ENCODE assay signal across 5 cellular contexts in genomic region chr10:68464729-68465128, GRCh38. TPM values are rescaled to one million over a fixed set of nuclear protein-coding genes. Genes with fewer than 3 reads are reported as not detected.
DNase-seq lines count a peak whose midpoint lies in the region; ATAC-seq, FAIRE-seq and TF ChIP-seq lines count a peak whose summit lies in the region.
"Not testable (repeated sequence)": the region's sequence is repeated elsewhere in the genome, so short reads cannot be mapped to it uniquely, and the experiment has no call there.

No MANE protein-coding gene starts in this region.

- not testable (repeated sequence) for H4K20me1 ChIP-seq in K562 (replicated peaks; ENCODE audit: control insufficient read depth, insufficient read depth, low read length); HepG2 (ENCODE audit: insufficient read depth, low read length)

- H3K9ac ChIP-seq in K562 (ENCODE audit: insufficient read depth in 1 of 2, low read depth in 2 of 2, low read length in 2 of 2); HepG2 (ENCODE audit: insufficient read depth, low read depth, low read length): not testable (repeated sequence)

- H3K27me3 Mint-ChIP-seq in WTC11 (ENCODE audit: low read depth): not testable (repeated sequence)

- H3K79me2 ChIP-seq in K562 (ENCODE audit: control insufficient read depth, insufficient read depth, low read length): peaks cover 28% of the 10 kb centered on the region
- not testable (repeated sequence) for H3K79me2 ChIP-seq in HepG2 (ENCODE audit: insufficient read depth, low read length)

- H3K9me3 Mint-ChIP-seq in WTC11: not testable (repeated sequence)

- CTCF ChIA-PET in HEK293 (lab: Yijun Ruan, JAX): interaction anchor here (0.7 kb wide), 1 partner anchor 1335 kb away, joined by 3 read pairs; no protein-coding TSS in a partner anchor
- CTCF ChIA-PET in HEK293T (lab: Yijun Ruan, JAX); WTC11 (lab: Charles Lee); K562 (lab: Yijun Ruan, JAX; ENCODE audit: low intra/inter-chr PET ratio); HepG2 (lab: Yijun Ruan, JAX; ENCODE audit: low intra/inter-chr PET ratio, low total read pairs): not testable (repeated sequence)

- not testable (repeated sequence) for TF ChIP-seq EP300 in K562 (IDR thresholded peaks at IDR 0.05; ENCODE audit: low read length); HepG2 (IDR thresholded peaks at IDR 0.05; ENCODE audit: low read depth in 2 of 2, low read length in 2 of 2); HepG2 (CRISPR knock-in tag; IDR thresholded peaks at IDR 0.05; ENCODE audit: borderline replicate concordance)

- not testable (repeated sequence) for H3K27ac Mint-ChIP-seq in WTC11

- not testable (repeated sequence) for H3K27me3 ChIP-seq in K562 (ENCODE audit: control insufficient read depth in 2 of 2, insufficient read depth in 2 of 2, low read length in 2 of 2); HepG2 (ENCODE audit: control insufficient read depth in 1 of 2, insufficient read depth in 2 of 2, low read length in 2 of 2)

- not testable (repeated sequence) for H3K4me1 ChIP-seq in HEK293 (ENCODE audit: control insufficient read depth, insufficient read depth, low read length); K562 (replicated peaks in 1 of 2; ENCODE audit: control insufficient read depth in 2 of 2, insufficient read depth in 2 of 2, low read length in 2 of 2); HepG2 (ENCODE audit: insufficient read depth, low read length)

- WGBS in K562 (ENCODE audit: insufficient coverage, low coverage, missing lambda C conversion rate): 71% methylated on average over 2 of the region's 4 CpGs
- 92% methylated on average over 4 of the region's 4 CpGs for WGBS in HepG2 (ENCODE audit: low lambda C conversion rate)

- TF ChIP-seq POLR2A in K562 (conservative IDR thresholded peaks at IDR 0.05); HepG2 (IDR thresholded peaks at IDR 0.05; ENCODE audit: insufficient read depth in 1 of 2, low read depth in 2 of 2, low read length in 2 of 2): not testable (repeated sequence)

- H3K4me3 Mint-ChIP-seq in WTC11: not testable (repeated sequence)

- not testable (repeated sequence) for TF ChIP-seq CTCF in HEK293 (tag by site-specific recombination; IDR thresholded peaks at IDR 0.05); WTC11 (IDR thresholded peaks at IDR 0.05); K562 (IDR thresholded peaks at IDR 0.05 in 2 of 3, conservative IDR thresholded peaks at IDR 0.05 in 1 of 3; ENCODE audit: insufficient read depth in 2 of 3, low read depth in 1 of 3, low read length in 3 of 3); HepG2 (CRISPR knock-in tag; IDR thresholded peaks at IDR 0.05)

- peaks cover 76% of the 10 kb centered on the region for H3K36me3 Mint-ChIP-seq in WTC11

- not testable (repeated sequence) for TF ChIP-seq RAD21 in K562 (CRISPR knock-in tag; conservative IDR thresholded peaks at IDR 0.05 in 1 of 2, IDR thresholded peaks at IDR 0.05 in 1 of 2); HepG2 (CRISPR knock-in tag; IDR thresholded peaks at IDR 0.05)

- H3K4me1 Mint-ChIP-seq in WTC11: not testable (repeated sequence)

- intact Hi-C loops in K562 (cut with micrococcal nuclease); HepG2 (cut with micrococcal nuclease; ENCODE audit: unreplicated experiment): not testable (repeated sequence)

- not testable (repeated sequence) for H3K9me1 ChIP-seq in K562 (ENCODE audit: control insufficient read depth, insufficient read depth, low read length)

- H3K4me2 ChIP-seq in K562 (ENCODE audit: insufficient read depth, low read length); HepG2 (ENCODE audit: low read depth, low read length): not testable (repeated sequence)

- peaks cover 61 to 83% of the 10 kb centered on the region in 2 experiments for H3K36me3 ChIP-seq in HEK293 (ENCODE audit: control insufficient read depth in 2 of 2, insufficient read depth in 1 of 2, low read length in 2 of 2)
- peaks cover 89% of the 10 kb centered on the region for H3K36me3 ChIP-seq in K562 (ENCODE audit: control insufficient read depth, insufficient read depth, low read length)
- H3K36me3 ChIP-seq in HepG2 (replicated peaks in 1 of 2; ENCODE audit: control insufficient read depth in 1 of 2, insufficient read depth in 2 of 2, low read length in 2 of 2): peaks cover 2 to 38% of the 10 kb centered on the region in 2 experiments; a peak in 3 of 5 replicates

- DNase-seq in HEK293T (ENCODE audit: extremely low spot score); WTC11 (ENCODE audit: low spot score); K562 (ENCODE audit: extremely low read depth in 1 of 4, low spot score in 3 of 4); HepG2 (ENCODE audit: low spot score): not testable (repeated sequence)

- H3K9me3 ChIP-seq in HEK293 (ENCODE audit: control insufficient read depth, insufficient read depth, low read depth, low read length); K562 (replicated peaks; ENCODE audit: control insufficient read depth, insufficient read depth, low read depth, low read length); HepG2 (ENCODE audit: low read length): not testable (repeated sequence)

- in situ Hi-C loops in K562 (cut with MboI); HepG2 (cut with HindIII; ENCODE audit: extremely low pct_ligation_motif_present, low pct_unique_long_range_greater_than_20kb): not testable (repeated sequence)

- not testable (repeated sequence) for H3K4me3 ChIP-seq in HEK293 (ENCODE audit: low read depth, low read length); K562; HepG2 (replicated peaks in 1 of 3; ENCODE audit: insufficient read depth in 1 of 3, low read depth in 2 of 3, low read length in 3 of 3)

- H2AFZ ChIP-seq in K562 (ENCODE audit: low read depth, low read length); HepG2 (ENCODE audit: low read length): not testable (repeated sequence)

- not testable (repeated sequence) for FAIRE-seq in K562 (lab: Jason Lieb, UNC); HepG2 (lab: Jason Lieb, UNC)

- not testable (repeated sequence) for ATAC-seq in WTC11, K562, HepG2

- POLR2A ChIA-PET in HEK293 (lab: Yijun Ruan, JAX) (interaction anchor here (0.6 kb wide), 1 partner anchor 972 kb away, joined by 3 read pairs; no protein-coding TSS in a partner anchor), K562 (lab: Yijun Ruan, JAX) (interaction anchor here (1.2 kb wide), 1 partner anchor 12 kb away, joined by 3 read pairs; no protein-coding TSS in a partner anchor)
- POLR2A ChIA-PET in HEK293T (lab: Yijun Ruan, JAX); WTC11 (lab: Charles Lee); HepG2 (lab: Yijun Ruan, JAX): not testable (repeated sequence)

- not testable (repeated sequence) for BruUV-seq in K562 (replicated peaks; lab: Mats Ljungman, UMichigan); HepG2 (replicated peaks; lab: Mats Ljungman, UMichigan)

- not testable (repeated sequence) for H3K27ac ChIP-seq in HEK293 (ENCODE audit: extremely low read depth, low read depth, low read length); K562 (ENCODE audit: extremely low read depth, low read depth, low read length); HepG2 (ENCODE audit: extremely low read length, insufficient read depth, low read length)

RNA-seq across cellular contexts. Expression of gene DNA2, which starts 7.0 kb away (rescaled TPM):
- total RNA-seq in WTC11 (2021) (39.3 to 46.3 TPM (median 43.0 TPM) in 3 replicates), K562 (2014; rRNA removed) (24.6 and 35.1 TPM in 2 replicates), K562 (2014; rRNA removed; fragmentation: Illumina TruSeq; extraction: Trizol) (51.4 and 59.2 TPM in 2 replicates), K562 (2015; rRNA removed; fragmentation: Illumina TruSeq; extraction: Trizol) (47.4 and 50.5 TPM in 2 replicates), K562 (2021) (45.8 and 47.7 TPM in 2 replicates), HepG2 (2016; rRNA removed; fragmentation: Illumina TruSeq; extraction: Trizol) (27.3 and 34.6 TPM in 2 replicates)
- 50.5 and 236 TPM in 2 replicates for total RNA-seq in K562 (2011; cell fraction: chromatin; rRNA removed; ENCODE audit: low replicate concordance)
- 26.7 and 32.4 TPM in 2 replicates for total RNA-seq in K562 (2011; cell fraction: nucleolus; rRNA removed)
- total RNA-seq in K562 (2011; cell fraction: nucleoplasm; rRNA removed): 64.3 and 73.3 TPM in 2 replicates
- polyA plus RNA-seq in K562 (2011; rRNA removed) (31.8 and 43.5 TPM in 2 replicates), K562 (2014; fragmentation: Illumina TruSeq; extraction: Trizol) (38.3 and 40.8 TPM in 2 replicates), K562 (2014; fragmentation: Nextera tagmentation; extraction: Ambion mirVana) (10 to 100 TPM; 24.7 to 32.7 TPM), K562 (2014; rRNA removed) (31.4 and 35.1 TPM in 2 replicates), HepG2 (2011; rRNA removed) (3.3 and 4.8 TPM in 2 replicates)
- 4.9 and 16.6 TPM in 2 replicates for polyA plus RNA-seq in K562 (2011; cell fraction: cytosol; rRNA removed)
- polyA plus RNA-seq in K562 (2011; cell fraction: nucleus; rRNA removed): 22.2 and 33.6 TPM in 2 replicates
- polyA plus RNA-seq in K562 (2012): 20.1 and 20.6 TPM in 2 replicates
- polyA minus RNA-seq in K562 (2011; rRNA and poly(A)+ RNA removed): 57.9 and 74.1 TPM in 2 replicates
- polyA minus RNA-seq in K562 (2011; cell fraction: cytosol; rRNA and poly(A)+ RNA removed): 21.9 and 24.0 TPM in 2 replicates
- 18.6 and 35.5 TPM in 2 replicates for polyA minus RNA-seq in K562 (2011; cell fraction: nucleus; rRNA and poly(A)+ RNA removed)
- total RNA-seq in HepG2 (2016; cell fraction: cytosol; rRNA removed; fragmentation: Illumina TruSeq; extraction: Trizol; ENCODE audit: low read depth): 48.8 and 50.9 TPM in 2 replicates
- total RNA-seq in HepG2 (2016; cell fraction: insoluble cytoplasmic fraction; rRNA removed; fragmentation: Illumina TruSeq; extraction: Trizol): 24.8 and 29.9 TPM in 2 replicates
- 23.3 and 30.7 TPM in 2 replicates for total RNA-seq in HepG2 (2016; cell fraction: membrane; rRNA removed; fragmentation: Illumina TruSeq; extraction: Trizol)
- total RNA-seq in HepG2 (2016; cell fraction: nucleus; rRNA removed; fragmentation: Illumina TruSeq; extraction: Trizol): 26.5 and 27.7 TPM in 2 replicates
- 1.5 and 2.0 TPM in 2 replicates for polyA plus RNA-seq in HepG2 (2011; cell fraction: cytosol; rRNA removed)
- polyA plus RNA-seq in HepG2 (2011; cell fraction: nucleus; rRNA removed): 4.2 and 6.5 TPM in 2 replicates
- polyA plus RNA-seq in HepG2 (2012): 2.7 and 5.2 TPM in 2 replicates
- 0.80 and 1.0 TPM in 2 replicates for polyA plus RNA-seq in HepG2 (2016; cell fraction: cytosol; fragmentation: Illumina TruSeq; extraction: Trizol; ENCODE audit: low read depth)
- 17.5 and 17.6 TPM in 2 replicates for polyA plus RNA-seq in HepG2 (2016; cell fraction: insoluble cytoplasmic fraction; fragmentation: Illumina TruSeq; extraction: Trizol; ENCODE audit: low read depth)
- 1.9 and 3.0 TPM in 2 replicates for polyA plus RNA-seq in HepG2 (2016; cell fraction: membrane; fragmentation: Illumina TruSeq; extraction: Trizol; ENCODE audit: low read depth)
- 24.2 and 24.3 TPM in 2 replicates for polyA plus RNA-seq in HepG2 (2016; cell fraction: nucleus; fragmentation: Illumina TruSeq; extraction: Trizol; ENCODE audit: insufficient read depth, low read depth)
- 1.7 and 3.5 TPM in 2 replicates for polyA minus RNA-seq in HepG2 (2011; rRNA and poly(A)+ RNA removed; ENCODE audit: low replicate concordance)
- 3.5 and 4.4 TPM in 2 replicates for polyA minus RNA-seq in HepG2 (2011; cell fraction: cytosol; rRNA and poly(A)+ RNA removed)
- polyA minus RNA-seq in HepG2 (2011; cell fraction: nucleus; rRNA and poly(A)+ RNA removed): 13.1 and 13.6 TPM in 2 replicates

RNA-seq across cellular contexts. Expression of gene RUFY2, which starts 57.7 kb away (rescaled TPM):
- total RNA-seq in WTC11 (2021): 10.0 to 10.7 TPM (median 10.3 TPM) in 3 replicates
- 59.1 and 171 TPM in 2 replicates for total RNA-seq in K562 (2011; cell fraction: chromatin; rRNA removed; ENCODE audit: low replicate concordance)
- 30.0 and 35.0 TPM in 2 replicates for total RNA-seq in K562 (2011; cell fraction: nucleolus; rRNA removed)
- 64.8 and 100 TPM in 2 replicates for total RNA-seq in K562 (2011; cell fraction: nucleoplasm; rRNA removed)
- total RNA-seq in K562 (2014; rRNA removed): 9.7 and 15.6 TPM in 2 replicates
- 20.1 and 21.4 TPM in 2 replicates for total RNA-seq in K562 (2014; rRNA removed; fragmentation: Illumina TruSeq; extraction: Trizol)
- 18.8 and 19.3 TPM in 2 replicates for total RNA-seq in K562 (2015; rRNA removed; fragmentation: Illumina TruSeq; extraction: Trizol)
- 12.6 and 12.8 TPM in 2 replicates for total RNA-seq in K562 (2021)
- polyA plus RNA-seq in K562 (2011; rRNA removed): 12.9 and 13.7 TPM in 2 replicates
- polyA plus RNA-seq in K562 (2011; cell fraction: cytosol; rRNA removed): 1.8 and 4.6 TPM in 2 replicates
- 17.8 and 21.6 TPM in 2 replicates for polyA plus RNA-seq in K562 (2011; cell fraction: nucleus; rRNA removed)
- polyA plus RNA-seq in K562 (2012): 6.3 and 9.6 TPM in 2 replicates
- 10.4 and 12.4 TPM in 2 replicates for polyA plus RNA-seq in K562 (2014; fragmentation: Illumina TruSeq; extraction: Trizol)
- polyA plus RNA-seq in K562 (2014; fragmentation: Nextera tagmentation; extraction: Ambion mirVana): 1 to 10 TPM; 3.7 to 4.5 TPM
- 11.2 and 14.0 TPM in 2 replicates for polyA plus RNA-seq in K562 (2014; rRNA removed)
- polyA minus RNA-seq in K562 (2011; rRNA and poly(A)+ RNA removed): 27.9 and 29.2 TPM in 2 replicates
- 4.1 and 9.7 TPM in 2 replicates for polyA minus RNA-seq in K562 (2011; cell fraction: cytosol; rRNA and poly(A)+ RNA removed)
- 30.6 and 44.4 TPM in 2 replicates for polyA minus RNA-seq in K562 (2011; cell fraction: nucleus; rRNA and poly(A)+ RNA removed)
- total RNA-seq in HepG2 (2016; rRNA removed; fragmentation: Illumina TruSeq; extraction: Trizol): 10.5 and 16.1 TPM in 2 replicates
- 28.3 and 28.9 TPM in 2 replicates for total RNA-seq in HepG2 (2016; cell fraction: cytosol; rRNA removed; fragmentation: Illumina TruSeq; extraction: Trizol; ENCODE audit: low read depth)
- total RNA-seq in HepG2 (2016; cell fraction: insoluble cytoplasmic fraction; rRNA removed; fragmentation: Illumina TruSeq; extraction: Trizol): 10.9 and 15.6 TPM in 2 replicates
- 18.9 and 23.9 TPM in 2 replicates for total RNA-seq in HepG2 (2016; cell fraction: membrane; rRNA removed; fragmentation: Illumina TruSeq; extraction: Trizol)
- 31.1 and 32.9 TPM in 2 replicates for total RNA-seq in HepG2 (2016; cell fraction: nucleus; rRNA removed; fragmentation: Illumina TruSeq; extraction: Trizol)
- polyA plus RNA-seq in HepG2 (2011; rRNA removed): 6.9 and 10.1 TPM in 2 replicates
- 1.8 and 2.9 TPM in 2 replicates for polyA plus RNA-seq in HepG2 (2011; cell fraction: cytosol; rRNA removed)
- polyA plus RNA-seq in HepG2 (2011; cell fraction: nucleus; rRNA removed): 8.8 and 11.0 TPM in 2 replicates
- 3.1 and 5.3 TPM in 2 replicates for polyA plus RNA-seq in HepG2 (2012)
- polyA plus RNA-seq in HepG2 (2016; cell fraction: cytosol; fragmentation: Illumina TruSeq; extraction: Trizol; ENCODE audit: low read depth): 0.92 and 1.1 TPM in 2 replicates
- polyA plus RNA-seq in HepG2 (2016; cell fraction: insoluble cytoplasmic fraction; fragmentation: Illumina TruSeq; extraction: Trizol; ENCODE audit: low read depth): 8.2 and 8.4 TPM in 2 replicates
- polyA plus RNA-seq in HepG2 (2016; cell fraction: membrane; fragmentation: Illumina TruSeq; extraction: Trizol; ENCODE audit: low read depth): 1.9 and 2.2 TPM in 2 replicates
- polyA plus RNA-seq in HepG2 (2016; cell fraction: nucleus; fragmentation: Illumina TruSeq; extraction: Trizol; ENCODE audit: insufficient read depth, low read depth): 34.2 and 35.6 TPM in 2 replicates
- polyA minus RNA-seq in HepG2 (2011; rRNA and poly(A)+ RNA removed; ENCODE audit: low replicate concordance): 3.9 and 6.3 TPM in 2 replicates
- 4.6 and 4.7 TPM in 2 replicates for polyA minus RNA-seq in HepG2 (2011; cell fraction: cytosol; rRNA and poly(A)+ RNA removed)
- 43.3 and 55.6 TPM in 2 replicates for polyA minus RNA-seq in HepG2 (2011; cell fraction: nucleus; rRNA and poly(A)+ RNA removed)
